1 cellular context compared by ENCODE assay signal in genomic region chr2:20496477-20496876, GRCh38.
TF ChIP-seq lines count a peak whose summit lies in the region.

No MANE protein-coding gene starts in this region.

TF ChIP-seq in HCT116, 20 proteins besides CTCF, POLR2A, EP300 and RAD21 (continued from another document):
- TF ChIP-seq, protein P1, sequence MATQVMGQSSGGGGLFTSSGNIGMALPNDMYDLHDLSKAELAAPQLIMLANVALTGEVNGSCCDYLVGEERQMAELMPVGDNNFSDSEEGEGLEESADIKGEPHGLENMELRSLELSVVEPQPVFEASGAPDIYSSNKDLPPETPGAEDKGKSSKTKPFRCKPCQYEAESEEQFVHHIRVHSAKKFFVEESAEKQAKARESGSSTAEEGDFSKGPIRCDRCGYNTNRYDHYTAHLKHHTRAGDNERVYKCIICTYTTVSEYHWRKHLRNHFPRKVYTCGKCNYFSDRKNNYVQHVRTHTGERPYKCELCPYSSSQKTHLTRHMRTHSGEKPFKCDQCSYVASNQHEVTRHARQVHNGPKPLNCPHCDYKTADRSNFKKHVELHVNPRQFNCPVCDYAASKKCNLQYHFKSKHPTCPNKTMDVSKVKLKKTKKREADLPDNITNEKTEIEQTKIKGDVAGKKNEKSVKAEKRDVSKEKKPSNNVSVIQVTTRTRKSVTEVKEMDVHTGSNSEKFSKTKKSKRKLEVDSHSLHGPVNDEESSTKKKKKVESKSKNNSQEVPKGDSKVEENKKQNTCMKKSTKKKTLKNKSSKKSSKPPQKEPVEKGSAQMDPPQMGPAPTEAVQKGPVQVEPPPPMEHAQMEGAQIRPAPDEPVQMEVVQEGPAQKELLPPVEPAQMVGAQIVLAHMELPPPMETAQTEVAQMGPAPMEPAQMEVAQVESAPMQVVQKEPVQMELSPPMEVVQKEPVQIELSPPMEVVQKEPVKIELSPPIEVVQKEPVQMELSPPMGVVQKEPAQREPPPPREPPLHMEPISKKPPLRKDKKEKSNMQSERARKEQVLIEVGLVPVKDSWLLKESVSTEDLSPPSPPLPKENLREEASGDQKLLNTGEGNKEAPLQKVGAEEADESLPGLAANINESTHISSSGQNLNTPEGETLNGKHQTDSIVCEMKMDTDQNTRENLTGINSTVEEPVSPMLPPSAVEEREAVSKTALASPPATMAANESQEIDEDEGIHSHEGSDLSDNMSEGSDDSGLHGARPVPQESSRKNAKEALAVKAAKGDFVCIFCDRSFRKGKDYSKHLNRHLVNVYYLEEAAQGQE (IDR thresholded peaks at IDR 0.05; ENCODE audit: low read depth) = no peak
- no peak for TF ChIP-seq CBX3 (IDR thresholded peaks at IDR 0.05; ENCODE audit: low read depth)
- TF ChIP-seq CEBPB (IDR thresholded peaks at IDR 0.05; ENCODE audit: low read depth) = no peak
